14 cellular contexts compared by ENCODE assay signal in the genomic region with DNA sequence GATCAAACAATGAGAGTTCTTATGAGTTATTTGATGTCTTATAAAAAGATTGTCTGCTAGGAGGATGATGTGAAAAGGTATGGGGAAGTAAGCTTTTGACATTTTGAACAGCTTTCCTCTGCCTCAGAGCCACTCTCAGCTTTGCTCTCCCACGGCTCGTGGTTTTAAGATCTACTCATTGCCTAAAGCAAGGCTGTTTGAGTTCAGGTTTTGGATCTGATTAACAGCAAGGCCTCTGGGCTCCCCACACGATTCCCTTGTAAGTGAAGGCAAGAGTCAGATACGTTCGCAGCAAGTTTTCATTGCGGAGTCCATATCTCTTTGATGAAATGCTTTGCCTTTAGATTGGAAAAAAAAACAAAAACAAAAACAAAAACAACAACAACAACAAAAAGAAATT.
DNase-seq lines count a peak whose midpoint lies in the region; ATAC-seq lines count a peak whose summit lies in the region.
"Had no signal": no experiment of that assay in that cellular context is flagged by ENCODE, and none has a peak within 500 bp of the region (broad histone marks: within the 10 kb centered on the region; RNA-seq: fewer than 3 reads in every experiment).

No MANE protein-coding gene starts in this region.

- no peak overlapping the region for H3K27ac ChIP-seq in GM23248
- H3K27ac ChIP-seq: BLaER1 treated with 17β-estradiol and CSF1 and Interleukin-3, amounts not matched to agents 10 nM and 100 nM had no signal

- DNase-seq in GM23248 (peak; percentile 21), RPMI7951 (ENCODE audit: low read depth) (peak; percentile 68), islet precursor cell (peak; percentile 65), renal cortical epithelial cell (ENCODE audit: low read depth) (peak; percentile 5), midbrain (lab: John Stamatoyannopoulos, UW) (no peak), iPS-NIHi7 (ENCODE audit: extremely low spot score) (no peak)
- DNase-seq: ACHN; CD4-positive, CD25-positive, alpha-beta regulatory T cell; DMS79; GOT3; H9 had no signal

- no peaks in the 10 kb centered on the region for H3K36me3 ChIP-seq in GM23248 (ENCODE audit: low read depth)
- H3K36me3 ChIP-seq: BLaER1 treated with 17β-estradiol and CSF1 and Interleukin-3, amounts not matched to agents 10 nM and 100 nM had no signal

- no peak overlapping the region for H3K4me3 ChIP-seq in GM23248
- H3K4me3 ChIP-seq: BLaER1 treated with 17β-estradiol and CSF1 and Interleukin-3, amounts not matched to agents 10 nM and 100 nM; GM12878 had no signal

- no peaks in the 10 kb centered on the region for H3K9me3 ChIP-seq in GM23248 (ENCODE audit: low read depth)
- H3K9me3 ChIP-seq: BLaER1 treated with 17β-estradiol and CSF1 and Interleukin-3, amounts not matched to agents 10 nM and 100 nM had no signal

- 84 to 88% methylated on average over 6 of the region's 6 CpGs for WGBS in GM23248 (ENCODE audit: low coverage in 1 of 2, low lambda C conversion rate in 2 of 2, missing lambda C conversion rate in 2 of 2), 2 experiments

- no peak overlapping the region for H3K4me2 ChIP-seq in GM23248 (ENCODE audit: unreplicated experiment)
- H3K4me2 ChIP-seq: BLaER1 treated with 17β-estradiol and CSF1 and Interleukin-3, amounts not matched to agents 10 nM and 100 nM had no signal

- no peaks in the 10 kb centered on the region for H3F3A ChIP-seq in GM23248 (ENCODE audit: insufficient read depth)

- H3K9ac ChIP-seq in GM23248, result no peak overlapping the region
- H3K9ac ChIP-seq: BLaER1 treated with 17β-estradiol and CSF1 and Interleukin-3, amounts not matched to agents 10 nM and 100 nM had no signal

- H2AFZ ChIP-seq in GM23248, result no peak overlapping the region

- H4K20me1 ChIP-seq in GM23248 (ENCODE audit: insufficient read depth), result no peaks in the 10 kb centered on the region
- H4K20me1 ChIP-seq: BLaER1 treated with 17β-estradiol and CSF1 and Interleukin-3, amounts not matched to agents 10 nM and 100 nM had no signal

- in situ Hi-C loops in GM23248 (cut with MboI), result no loop called here

- H3K79me2 ChIP-seq in GM23248 (ENCODE audit: insufficient read depth), result no peaks in the 10 kb centered on the region

- no peaks in the 10 kb centered on the region for H3K9me2 ChIP-seq in GM23248 (ENCODE audit: insufficient read depth)

- H3K4me1 ChIP-seq in GM23248 (ENCODE audit: insufficient read depth), result peaks cover 22% of the 10 kb centered on the region

- no peak for ATAC-seq in GM21529 (IDR thresholded peaks at IDR 0.05; ENCODE audit: unreplicated experiment)
- ATAC-seq: GM12878 had no signal

- H3K27me3 ChIP-seq in GM23248 (replicated peaks; ENCODE audit: insufficient read depth), result no peaks in the 10 kb centered on the region
- H3K27me3 ChIP-seq: BLaER1 treated with 17β-estradiol and CSF1 and Interleukin-3, amounts not matched to agents 10 nM and 100 nM had no signal

Comparison
In these comparisons a context has a peak if more than half of its experiments do, and no peak if none do; other contexts are left out.
1. DNase-seq: peak in GM23248 (single experiment), RPMI7951 (single experiment), islet precursor cell (single experiment) and renal cortical epithelial cell (single experiment); none in midbrain (single experiment) and iPS-NIHi7 (single experiment).